In genomic region chr19:55099557-55100506, GRCh38 we compare ENCODE assay signal across 9 cellular contexts. TPM values are rescaled to one million over a fixed set of nuclear protein-coding genes. Genes with fewer than 3 reads are reported as not detected.
DNase-seq lines count a peak whose midpoint lies in the region; ATAC-seq and TF ChIP-seq lines count a peak whose summit lies in the region.
"Had no signal": no experiment of that assay in that cellular context is flagged by ENCODE, and none has a peak within 500 bp of the region (broad histone marks: within the 10 kb centered on the region; RNA-seq: fewer than 3 reads in every experiment).

No MANE protein-coding gene starts in this region.

- TF ChIP-seq CTCF in HFFc6 (IDR thresholded peaks at IDR 0.05) (peak; percentile 59), choroid plexus epithelial cell (conservative IDR thresholded peaks at IDR 0.05; ENCODE audit: low read depth, low read length) (peak; percentile 47), osteoblast (IDR thresholded peaks at IDR 0.05; ENCODE audit: extremely low read depth, low read depth, low read length) (peak; percentile 22)

- no peak overlapping the region for H3K4me2 ChIP-seq in osteoblast (ENCODE audit: insufficient read depth, low read length)

- no peak for DNase-seq in HFFc6
- no peak for DNase-seq in choroid plexus epithelial cell (ENCODE audit: low read depth)
- DNase-seq in osteoblast (ENCODE audit: insufficient read length, low spot score, missing footprints), result peak; percentile 83
- DNase-seq: T-cell had no signal

- no peaks in the 10 kb centered on the region for H3K4me1 Mint-ChIP-seq in HFFc6 (ENCODE audit: low read depth)
- H3K4me1 Mint-ChIP-seq: IgD-negative memory B cell, T-cell had no signal

- H3K27ac Mint-ChIP-seq in HFFc6, result no peak overlapping the region; the same call in 1 of the 2 replicates
- H3K27ac Mint-ChIP-seq: IgD-negative memory B cell, T-cell had no signal

- H3K4me3 Mint-ChIP-seq in HFFc6, result no peak overlapping the region
- H3K4me3 Mint-ChIP-seq: T-cell had no signal

- H3K9me3 ChIP-seq in osteoblast (ENCODE audit: low read depth, low read length), result peaks cover 3% of the 10 kb centered on the region
- H3K9me3 ChIP-seq: uterus had no signal

- H3K4me3 ChIP-seq in choroid plexus epithelial cell (ENCODE audit: low read depth, low read length), result no peak overlapping the region
- no peak overlapping the region for H3K4me3 ChIP-seq in osteoblast (ENCODE audit: insufficient read depth, low read length)
- H3K4me3 ChIP-seq: uterus had no signal

- peaks cover 17% of the 10 kb centered on the region for H3K36me3 Mint-ChIP-seq in HFFc6 (ENCODE audit: low read depth)

- no peak overlapping the region for H2AFZ ChIP-seq in osteoblast (ENCODE audit: low read length)

- no peaks in the 10 kb centered on the region for H3K27me3 ChIP-seq in osteoblast (ENCODE audit: insufficient read depth, low read length)
- H3K27me3 ChIP-seq: uterus had no signal

- no peaks in the 10 kb centered on the region for H3K9me3 Mint-ChIP-seq in HFFc6
- H3K9me3 Mint-ChIP-seq: T-cell had no signal

- H3K36me3 ChIP-seq in osteoblast (ENCODE audit: insufficient read depth, low read length), result peaks cover 39% of the 10 kb centered on the region
- H3K36me3 ChIP-seq: uterus had no signal

- H3K4me1 ChIP-seq in osteoblast (ENCODE audit: insufficient read depth, low read length), result no peaks in the 10 kb centered on the region
- H3K4me1 ChIP-seq: uterus had no signal

- H3K27me3 Mint-ChIP-seq in HFFc6 (ENCODE audit: insufficient read depth), result no peaks in the 10 kb centered on the region
- H3K27me3 Mint-ChIP-seq: T-cell had no signal

- peaks cover 24% of the 10 kb centered on the region for H3K79me2 ChIP-seq in osteoblast (ENCODE audit: insufficient read depth, low read length)

- H3K27ac ChIP-seq in osteoblast (ENCODE audit: low read depth, low read length), result no peak overlapping the region

- ATAC-seq in HG02970 (IDR thresholded peaks at IDR 0.05; ENCODE audit: low FRiP score, unreplicated experiment) (no peak), HG03025 (IDR thresholded peaks at IDR 0.05; ENCODE audit: low FRiP score, unreplicated experiment) (no peak), GM18907 (IDR thresholded peaks at IDR 0.05; ENCODE audit: unreplicated experiment) (no peak)
- ATAC-seq: T-cell had no signal

- H4K20me1 ChIP-seq in osteoblast (ENCODE audit: insufficient read depth, low read length), result peaks cover 13% of the 10 kb centered on the region

RNA-seq across cellular contexts. Expression of gene PPP1R12C, which starts 17.6 kb away (rescaled TPM):
- 10 to 100 TPM; 82.7 to 96.0 (median 91.9) TPM for total RNA-seq in HFFc6 (2021; fragmentation: NEBNext Ultra II Directional; extraction: Animal tissue kit (Norgen Biotek cat#: 25700))
- total RNA-seq in osteoblast, result 49.2 and 55.0 TPM in 2 replicates

RNA-seq across cellular contexts. Expression of gene EPS8L1, which starts 24.2 kb away (rescaled TPM):
- total RNA-seq in HFFc6 (2021; fragmentation: NEBNext Ultra II Directional; extraction: Animal tissue kit (Norgen Biotek cat#: 25700)), result under 1 TPM in 5 of 6 experiments, not detected in 1; 0.55 to 0.94 (median 0.64) TPM
- 0.29 and 1.1 TPM in 2 replicates for total RNA-seq in osteoblast

RNA-seq across cellular contexts. Expression of gene RDH13, which starts 36.9 kb away (rescaled TPM):
- 1 to 10 TPM; 2.4 to 3.3 (median 2.8) TPM for total RNA-seq in HFFc6 (2021; fragmentation: NEBNext Ultra II Directional; extraction: Animal tissue kit (Norgen Biotek cat#: 25700))
- total RNA-seq in osteoblast, result 9.7 and 12.7 TPM in 2 replicates

RNA-seq across cellular contexts. Expression of gene TNNT1, which starts 49.2 kb away (rescaled TPM):
- total RNA-seq in HFFc6 (2021; fragmentation: NEBNext Ultra II Directional; extraction: Animal tissue kit (Norgen Biotek cat#: 25700)), result 1 to 10 TPM; 4.1 to 8.8 (median 7.3) TPM
- 0.29 TPM in 1 of 2 replicates, not detected in the other for total RNA-seq in osteoblast

RNA-seq across cellular contexts. Expression of gene TNNI3, which starts 57.7 kb away (rescaled TPM):
- not detected for total RNA-seq in HFFc6 (2021; fragmentation: NEBNext Ultra II Directional; extraction: Animal tissue kit (Norgen Biotek cat#: 25700))
- total RNA-seq in osteoblast, result not detected in 2 replicates
- total RNA-seq: T-cell had no signal
